In genomic region chr17:27892866-27893769, GRCh38 we compare ENCODE assay signal across 8 cellular contexts. TPM values are rescaled to one million over a fixed set of nuclear protein-coding genes. Genes with fewer than 3 reads are reported as not detected.
DNase-seq lines count a peak whose midpoint lies in the region; ATAC-seq, FAIRE-seq and TF ChIP-seq lines count a peak whose summit lies in the region.

Gene LYRM9, minus strand, starts transcription at chr17:27893365. Its CDS starts 10,671 bp downstream, at chr17:27882694.

- intact Hi-C loops in head of caudate nucleus (cut with DNase I) (loop anchor here (5.0 kb wide), 2 partner anchors 104 to 149 kb away; partner anchors contain the start of gene NLK), pancreas (cut with DNase I) (loop anchor here in 2 of 3 donors (10.0 kb wide), 2 partner anchors 132 to 352 kb away; no protein-coding TSS in a partner anchor), thyroid gland (cut with DNase I) (loop anchor here (10.0 kb wide), 1 partner anchor 362 kb away; no protein-coding TSS in a partner anchor)

- H3K4me3 Mint-ChIP-seq in activated naive CD8-positive, alpha-beta T cell treated with anti-CD3 and anti-CD28 coated beads for 36 hours = peak within 1 kb of the TSS; percentile 79

- peaks cover 29% of the 10 kb centered on the region for H3K27me3 Mint-ChIP-seq in activated naive CD8-positive, alpha-beta T cell treated with anti-CD3 and anti-CD28 coated beads for 36 hours

- H3K4me1 Mint-ChIP-seq in activated naive CD8-positive, alpha-beta T cell treated with anti-CD3 and anti-CD28 coated beads for 36 hours = peaks cover 17% of the 10 kb centered on the region

- no peaks in the 10 kb centered on the region for H3K9me3 ChIP-seq in pancreas
- no peaks in the 10 kb centered on the region for H3K9me3 ChIP-seq in thyroid gland

- peak within 1 kb of the TSS; percentile 66 for H3K27ac Mint-ChIP-seq in activated naive CD8-positive, alpha-beta T cell treated with anti-CD3 and anti-CD28 coated beads for 36 hours

- H3K4me1 ChIP-seq in pancreas = peaks cover 10 to 22% (median 15%) of the 10 kb centered on the region in 3 donors
- H3K4me1 ChIP-seq in thyroid gland = peaks cover 29 to 37% of the 10 kb centered on the region in 2 donors

- H3K36me3 ChIP-seq in pancreas (no peaks in the 10 kb centered on the region), thyroid gland (no peaks in the 10 kb centered on the region)

- DNase-seq in GM10248 (ENCODE audit: extremely low spot score) (peak; percentile 96), HEK293T (ENCODE audit: extremely low spot score) (peak; percentile 91), NAMALWA (ENCODE audit: low spot score) (peak; percentile 90), head of caudate nucleus (peak; percentile 76 to 97 (median 93)), pancreas (peak; percentile 86 to 100 (median 94)), thyroid gland (peak; percentile 91)
- DNase-seq in activated naive CD8-positive, alpha-beta T cell treated with anti-CD3 and anti-CD28 coated beads for 36 hours = peak; percentile 96

- H3K27ac ChIP-seq in pancreas (peak within 1 kb of the TSS; percentile 76 to 90 (median 82)), thyroid gland (peak within 1 kb of the TSS; percentile 79 to 85 (median 84))

- peak in 1 of 2 donors; percentile 86 for TF ChIP-seq POLR2A in thyroid gland (IDR thresholded peaks at IDR 0.05)

- peak; percentile 95 for TF ChIP-seq CTCF in GM10248 (IDR thresholded peaks at IDR 0.05; ENCODE audit: control extremely low read depth, extremely low read depth, low read depth, missing control alignments)
- peak; percentile 83 to 94 (median 89) for TF ChIP-seq CTCF in pancreas (IDR thresholded peaks at IDR 0.05)
- peak; percentile 68 to 98 (median 90) for TF ChIP-seq CTCF in thyroid gland (IDR thresholded peaks at IDR 0.05)

- H3K36me3 Mint-ChIP-seq in activated naive CD8-positive, alpha-beta T cell treated with anti-CD3 and anti-CD28 coated beads for 36 hours = no peaks in the 10 kb centered on the region

- 1% methylated on average over 41 to 75 of the region's 75 CpGs for WGBS in pancreas, 2 donors
- WGBS in thyroid gland, 2 donors = 5 to 7% methylated on average over 18 to 23 of the region's 75 CpGs

- POLR2A ChIA-PET in GM10248 (lab: Yijun Ruan, JAX) = interaction anchor here (0.6 kb wide), 1 partner anchor 85 kb away, joined by 3 read pairs; no protein-coding TSS in a partner anchor
- POLR2A ChIA-PET in HEK293T (lab: Yijun Ruan, JAX) = interaction anchor here (0.6 to 1.5 kb wide), 9 partner anchors 9 to 376 kb away, joined by 3 to 8 read pairs (median 3); no protein-coding TSS in a partner anchor

- H3K27me3 ChIP-seq in pancreas (no peaks in the 10 kb centered on the region), thyroid gland (no peaks in the 10 kb centered on the region)

- H3K4me3 ChIP-seq in pancreas = peak within 1 kb of the TSS; percentile 56 to 80 (median 62)
- H3K4me3 ChIP-seq in thyroid gland (replicated peaks in 1 of 3) = peak within 1 kb of the TSS; percentile 41 to 66 (median 57)

- CTCF ChIA-PET in GM10248 (lab: Yijun Ruan, JAX) (interaction anchor here (0.6 to 7.9 kb wide), 42 partner anchors 8 to 511 kb away, joined by 3 to 154 read pairs (median 4); partner anchors contain the start of gene NLK), HEK293T (lab: Yijun Ruan, JAX) (interaction anchor here (0.6 to 2.6 kb wide), 22 partner anchors 10 to 650 kb away, joined by 3 to 22 read pairs (median 4); no protein-coding TSS in a partner anchor)

- no peaks in the 10 kb centered on the region for H3K9me3 Mint-ChIP-seq in activated naive CD8-positive, alpha-beta T cell treated with anti-CD3 and anti-CD28 coated beads for 36 hours

- FAIRE-seq in pancreas (lab: Jason Lieb, UNC) = no peak

- ATAC-seq in SK-N-SH treated with all-trans-retinoic acid at 6 μM for 48 hours (peak; percentile 99), pancreas (peak; percentile 92 to 98 (median 98))

TF ChIP-seq in HEK293T, 16 proteins besides CTCF, POLR2A, EP300 and RAD21:
- peak; percentile 79 for TF ChIP-seq PKNOX1 (IDR thresholded peaks at IDR 0.05)
- no peak for TF ChIP-seq ELF4 (IDR thresholded peaks at IDR 0.05)
- no peak for TF ChIP-seq CTBP1 (IDR thresholded peaks at IDR 0.05; ENCODE audit: borderline replicate concordance)
- peak; percentile 40; the same call in 1 of the 2 replicates for TF ChIP-seq L3MBTL2 (conservative IDR thresholded peaks at IDR 0.05)

TF ChIP-seq in SK-N-SH treated with all-trans-retinoic acid at 6 μM for 48 hours, 23 proteins besides CTCF, POLR2A, EP300 and RAD21:
- TF ChIP-seq GLIS3 (CRISPR knock-in tag; IDR thresholded peaks at IDR 0.05) (0 out of 2 replicates have a peak, but pooled peaks have one; percentile 29), CSDC2 (CRISPR knock-in tag; IDR thresholded peaks at IDR 0.05) (no peak)

RNA-seq across cellular contexts. Expression of gene LYRM9, which starts in this region (rescaled TPM):
- 1 to 10 TPM; 3.0 to 4.0 TPM for total RNA-seq in activated naive CD8-positive, alpha-beta T cell treated with anti-CD3 and anti-CD28 coated beads for 36 hours
- total RNA-seq in pancreas = 10 to 100 TPM in 2 of 6 donors, 1 to 10 TPM in 4; 4.8 to 11.1 (median 8.4) TPM
- polyA plus RNA-seq in pancreas = 10 to 100 TPM; 15.3 to 17.7 TPM
- total RNA-seq in thyroid gland = 10 to 100 TPM; 25.5 to 52.7 (median 46.4) TPM

Comparison
In these comparisons a context has a peak if more than half of its experiments do, and no peak if none do; other contexts are left out.
1. Peak in every context shown above with its lines: DNase-seq, ATAC-seq, H3K4me3 ChIP-seq and H3K27ac ChIP-seq.